Comparison of ENCODE assay signal across 8 cellular contexts in the genomic region with DNA sequence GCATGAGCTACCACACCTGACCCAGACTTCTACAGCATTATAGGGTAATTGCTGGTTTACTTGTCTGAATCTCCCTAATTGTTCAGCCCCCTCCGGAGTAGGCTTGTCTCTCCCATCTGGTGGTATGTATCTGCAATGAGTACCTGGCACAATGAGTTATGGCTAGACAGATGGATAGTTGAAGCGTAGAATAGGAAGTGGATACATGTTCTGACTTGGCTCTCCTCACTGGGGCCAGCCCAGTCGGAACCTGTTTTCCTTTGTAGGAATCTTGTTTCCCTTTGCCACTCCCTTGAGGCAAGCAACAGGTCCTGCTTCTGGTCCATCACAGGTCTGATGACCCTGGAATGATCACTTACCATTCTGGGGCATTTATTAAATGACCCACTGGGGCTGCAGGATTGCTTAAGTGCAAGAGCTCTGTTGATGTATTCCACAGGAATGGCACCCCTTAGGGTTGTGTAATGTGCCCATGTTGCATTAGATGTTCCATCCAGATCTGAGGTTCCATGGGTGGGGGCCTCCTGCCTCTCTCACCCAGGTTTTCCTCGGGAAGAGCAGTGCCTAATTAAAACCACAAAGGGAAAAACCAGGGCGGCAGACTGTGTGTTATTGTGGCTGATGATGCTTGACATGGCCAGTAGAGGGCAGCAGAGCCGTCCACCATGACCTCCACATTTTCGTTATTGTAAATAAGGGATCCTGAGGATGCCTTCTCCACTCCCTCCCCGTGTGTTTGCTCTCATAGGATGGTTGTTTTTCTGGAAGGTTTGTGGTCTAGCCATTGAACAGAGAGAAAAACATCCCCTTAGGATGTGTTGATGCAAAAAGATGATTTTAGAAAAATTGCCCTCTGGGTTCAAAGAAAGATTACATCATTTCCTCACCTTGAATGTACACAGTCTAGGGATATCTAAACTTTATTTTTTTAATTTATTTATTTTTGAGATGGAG. TPM values are rescaled to one million over a fixed set of nuclear protein-coding genes. Genes with fewer than 3 reads are reported as not detected.
DNase-seq lines count a peak whose midpoint lies in the region; ATAC-seq, FAIRE-seq and TF ChIP-seq lines count a peak whose summit lies in the region.

No MANE protein-coding gene starts in this region.

- no peak overlapping the region for H3K4ac ChIP-seq in mesendoderm (ENCODE audit: low read depth, low read length)

- no CpG with 5 or more reads among the region's 8 CpGs for WGBS in mesendoderm (ENCODE audit: extremely low coverage, insufficient coverage, low lambda C conversion rate)

- DNase-seq in G401 (ENCODE audit: low spot score) (peak; percentile 88), HFFc6 (peak; percentile 35), NCI-H748 (lab: John Stamatoyannopoulos, UW; ENCODE audit: unreplicated experiment) (peak; percentile 63), mesendoderm (peak; percentile 78)
- peak in 2 of 3 experiments; percentile 3 to 36 for DNase-seq in activated CD8-positive, alpha-beta memory T cell treated with anti-CD3 and anti-CD28 coated beads for 48 hours (ENCODE audit: low read depth in 2 of 3, low spot score in 2 of 3)
- DNase-seq in stimulated activated CD8-positive, alpha-beta memory T cell treated with anti-CD3 and anti-CD28 coated beads, Interleukin-7, amount 100 ng/mL, for 4 hours (ENCODE audit: low read depth in 2 of 2), result peak; percentile 28 to 30

- no peak overlapping the region for H3K27ac ChIP-seq in mesendoderm (ENCODE audit: low read depth, low read length)

- no peak overlapping the region for H3K56ac ChIP-seq in mesendoderm (ENCODE audit: low read length)

- no peaks in the 10 kb centered on the region for H3K9me3 Mint-ChIP-seq in HFFc6

- no peak overlapping the region for H3K4me3 ChIP-seq in mesendoderm (ENCODE audit: low read length)

- H3K36me3 ChIP-seq in mesendoderm (ENCODE audit: control insufficient read depth, insufficient read depth, low read length), result no peaks in the 10 kb centered on the region

- H3K4me1 Mint-ChIP-seq in HFFc6 (ENCODE audit: low read depth), result no peaks in the 10 kb centered on the region

- peak; percentile 58 for FAIRE-seq in endometrium (lab: Jason Lieb, UNC)

- TF ChIP-seq CTCF in HFFc6 (IDR thresholded peaks at IDR 0.05), result peak; percentile 93

- no peak overlapping the region for H3K18ac ChIP-seq in mesendoderm (ENCODE audit: low read length)

- no peaks in the 10 kb centered on the region for H3K79me2 ChIP-seq in mesendoderm (ENCODE audit: control insufficient read depth, insufficient read depth, low read length)

- no peak overlapping the region for H3K27ac Mint-ChIP-seq in HFFc6

- H2BK5ac ChIP-seq in mesendoderm (ENCODE audit: low read length), result no peak overlapping the region

- in situ Hi-C loops in G401 (cut with HindIII; ENCODE audit: low sequenced_read_pairs), result no loop called here

- no peak overlapping the region for H3K4me3 Mint-ChIP-seq in HFFc6

- H2BK15ac ChIP-seq in mesendoderm (replicated peaks; ENCODE audit: low read depth), result no peak overlapping the region

- H3K27me3 ChIP-seq in mesendoderm (ENCODE audit: insufficient read depth, low read length, poor library complexity), result no peaks in the 10 kb centered on the region

- peaks cover 19% of the 10 kb centered on the region for H3K27me3 Mint-ChIP-seq in HFFc6 (ENCODE audit: insufficient read depth)

- no peak for ATAC-seq in HG03565 (IDR thresholded peaks at IDR 0.05; ENCODE audit: unreplicated experiment)

- no peak overlapping the region for H4K5ac ChIP-seq in mesendoderm (ENCODE audit: low read length)

- H3K9ac ChIP-seq in mesendoderm (ENCODE audit: low read length), result no peak overlapping the region

- H3K4me1 ChIP-seq in mesendoderm (ENCODE audit: control insufficient read depth, low read depth, low read length), result no peaks in the 10 kb centered on the region

- no peaks in the 10 kb centered on the region for H3K36me3 Mint-ChIP-seq in HFFc6 (ENCODE audit: low read depth)

- H2AK5ac ChIP-seq in mesendoderm (ENCODE audit: low read length), result no peak overlapping the region

- H3K4me2 ChIP-seq in mesendoderm (ENCODE audit: low read length), result no peak overlapping the region

- H4K8ac ChIP-seq in mesendoderm (ENCODE audit: low read depth, low read length), result no peak overlapping the region

- no peak overlapping the region for H2BK120ac ChIP-seq in mesendoderm (ENCODE audit: low read depth, low read length)

- H3K79me1 ChIP-seq in mesendoderm (ENCODE audit: low read length), result no peaks in the 10 kb centered on the region

- H3K23ac ChIP-seq in mesendoderm (ENCODE audit: low read length), result no peak overlapping the region

RNA-seq across cellular contexts. Expression of a gene that starts 58.0 kb away (rescaled TPM):
- 3.1 and 6.6 TPM in 2 replicates for total RNA-seq in G401 (2014; rRNA removed; shearing (Covaris generic))
- not detected for total RNA-seq in HFFc6 (2021; fragmentation: NEBNext Ultra II Directional; extraction: Animal tissue kit (Norgen Biotek cat#: 25700))
- polyA plus RNA-seq in mesendoderm (2013, experiment 1 of 2), result 7.4 TPM
- 9.2 TPM for polyA plus RNA-seq in mesendoderm (2013, experiment 2 of 2)

Comparison
In these comparisons a context has a peak if more than half of its experiments do, and no peak if none do; other contexts are left out.
1. DNase-seq: peak in every context shown above with its lines; median percentile 88 in G401; 78 in mesendoderm; 63 in NCI-H748; 35 in HFFc6; 29 in stimulated activated CD8-positive, alpha-beta memory T cell treated with anti-CD3 and anti-CD28 coated beads, Interleukin-7, amount 100 ng/mL, for 4 hours; 20 in activated CD8-positive, alpha-beta memory T cell treated with anti-CD3 and anti-CD28 coated beads for 48 hours.